Comparison of ENCODE assay signal across 20 cellular contexts in genomic region chr9:127055745-127056402, GRCh38.
DNase-seq lines count a peak whose midpoint lies in the region; ATAC-seq lines count a peak whose summit lies in the region.
"Had no signal": no experiment of that assay in that cellular context is flagged by ENCODE, and none has a peak within 500 bp of the region (broad histone marks: within the 10 kb centered on the region; RNA-seq: fewer than 3 reads in every experiment).

No MANE protein-coding gene starts in this region.

- intact Hi-C loops in Right ventricle myocardium inferior (cut with DNase I), result loop anchor here (5.0 kb wide), 1 partner anchor 66 kb away; the partner anchor contains the start of gene ANGPTL2
- intact Hi-C loops in left cardiac atrium (cut with DNase I), result no loop called here
- intact Hi-C loops in left ventricle myocardium superior (cut with micrococcal nuclease), result no loop called here

- DNase-seq in Right ventricle myocardium inferior (ENCODE audit: missing footprints) (no peak), left cardiac atrium (no peak), cerebellar cortex (ENCODE audit: low spot score) (peak; percentile 85), left ventricle myocardium superior (no peak), SKM-1 treated with dmso at 0.1 percent for 144 hours (lab: John Stamatoyannopoulos, UW; ENCODE audit: unreplicated experiment) (no peak)
- DNase-seq: AML-193; CD8-positive, alpha-beta T cell; GDM1; GOT3; IMR-90; MV-4-11; NCI-H1105 treated with DMSO at 0.1 percent for 48 hours; NCI-H2081 treated with DMSO at 0.1 percent for 48 hours; NCI-H446; NCI-H526 had no signal

- ATAC-seq in Right ventricle myocardium inferior, result peak; percentile 60
- no peak for ATAC-seq in left cardiac atrium
- ATAC-seq in left ventricle myocardium superior, result peak; percentile 74
- ATAC-seq in HG02981 (IDR thresholded peaks at IDR 0.05; ENCODE audit: unreplicated experiment), result no peak
- ATAC-seq in HG02759 (IDR thresholded peaks at IDR 0.05; ENCODE audit: unreplicated experiment), result no peak
- ATAC-seq: CD8-positive, alpha-beta T cell; HCT116 had no signal

- H3K27ac ChIP-seq in temporal lobe (ENCODE audit: low read depth, low read length), result peak overlapping the region; percentile 96
- H3K27ac ChIP-seq: KMS-11 had no signal

Comparison
In these comparisons a context has a peak if more than half of its experiments do, and no peak if none do; other contexts are left out.
1. ATAC-seq: peak in Right ventricle myocardium inferior (single experiment) and left ventricle myocardium superior (single experiment); none in left cardiac atrium (0 of 2), HG02981 (single experiment) and HG02759 (single experiment).